ENCODE assay signal across 14 cellular contexts in genomic region chr9:14318934-14319513, GRCh38. TPM values are rescaled to one million over a fixed set of nuclear protein-coding genes. Genes with fewer than 3 reads are reported as not detected.
DNase-seq lines count a peak whose midpoint lies in the region; ATAC-seq and TF ChIP-seq lines count a peak whose summit lies in the region.
"Had no signal": no experiment of that assay in that cellular context is flagged by ENCODE, and none has a peak within 500 bp of the region (broad histone marks: within the 10 kb centered on the region; RNA-seq: fewer than 3 reads in every experiment).

No MANE protein-coding gene starts in this region.

- 81% methylated on average over 4 of the region's 4 CpGs for WGBS in smooth muscle cell (ENCODE audit: low lambda C conversion rate)

- H3K36me3 Mint-ChIP-seq in Calu3 (ENCODE audit: insufficient read depth, unreplicated experiment): peaks cover 73% of the 10 kb centered on the region
- H3K36me3 Mint-ChIP-seq in activated CD4-positive, alpha-beta memory T cell treated with anti-CD3 and anti-CD28 coated beads, Interleukin-2, amount 10 ng/mL, durations not matched to agents 7 days and 5 days (ENCODE audit: low read depth): peaks cover 2% of the 10 kb centered on the region
- H3K36me3 Mint-ChIP-seq in activated T-cell treated with anti-CD3 and anti-CD28 coated beads, Interleukin-2, amount 50 U/mL, for 72 hours (ENCODE audit: insufficient read depth in 2 of 2): peaks cover 6 to 7% of the 10 kb centered on the region in 2 donors

- no peaks in the 10 kb centered on the region for H4K20me1 ChIP-seq in PC-9 (ENCODE audit: insufficient read depth)
- H4K20me1 ChIP-seq in smooth muscle cell (ENCODE audit: low read depth): no peaks in the 10 kb centered on the region

- no peaks in the 10 kb centered on the region for H3K27me3 Mint-ChIP-seq in Calu3 (ENCODE audit: unreplicated experiment)
- H3K27me3 Mint-ChIP-seq in activated CD4-positive, alpha-beta memory T cell treated with anti-CD3 and anti-CD28 coated beads, Interleukin-2, amount 10 ng/mL, durations not matched to agents 7 days and 5 days: peaks cover 72% of the 10 kb centered on the region
- peaks cover 68% of the 10 kb centered on the region for H3K27me3 Mint-ChIP-seq in activated T-cell treated with anti-CD3 and anti-CD28 coated beads, Interleukin-2, amount 50 U/mL, for 72 hours (ENCODE audit: low read depth)

- H3K4me3 ChIP-seq in PC-9: no peak overlapping the region
- peak overlapping the region; percentile 69 for H3K4me3 ChIP-seq in fibroblast of the aortic adventitia (ENCODE audit: low read depth, low read length)
- peak overlapping the region; percentile 67 for H3K4me3 ChIP-seq in smooth muscle cell
- H3K4me3 ChIP-seq: mucosa of descending colon had no signal

- H3K36me3 ChIP-seq in PC-9 (ENCODE audit: low read depth): no peaks in the 10 kb centered on the region
- H3K36me3 ChIP-seq in smooth muscle cell (ENCODE audit: low read depth): no peaks in the 10 kb centered on the region

- H3K4me2 ChIP-seq in PC-9: peak overlapping the region; percentile 94
- H3K4me2 ChIP-seq in smooth muscle cell: no peak overlapping the region

- intact Hi-C loops in Calu3 (cut with micrococcal nuclease; ENCODE audit: unreplicated experiment): no loop called here
- intact Hi-C loops in PC-9 (cut with micrococcal nuclease; ENCODE audit: unreplicated experiment): no loop called here

- H3K27me3 ChIP-seq in PC-9 (ENCODE audit: insufficient read depth, low read depth) (no peaks in the 10 kb centered on the region), smooth muscle cell (ENCODE audit: low read depth) (peaks cover 12% of the 10 kb centered on the region)

- peaks cover 31% of the 10 kb centered on the region for H3K4me1 Mint-ChIP-seq in Calu3 (ENCODE audit: low read depth, unreplicated experiment)
- peaks cover 39% of the 10 kb centered on the region for H3K4me1 Mint-ChIP-seq in activated CD4-positive, alpha-beta memory T cell treated with anti-CD3 and anti-CD28 coated beads, Interleukin-2, amount 10 ng/mL, durations not matched to agents 7 days and 5 days
- peaks cover 41% of the 10 kb centered on the region for H3K4me1 Mint-ChIP-seq in activated T-cell treated with anti-CD3 and anti-CD28 coated beads, Interleukin-2, amount 50 U/mL, for 72 hours (ENCODE audit: low read depth)

- H2AFZ ChIP-seq in PC-9 (no peak overlapping the region), smooth muscle cell (ENCODE audit: low read depth) (no peak overlapping the region)

- DNase-seq in Calu3: no peak
- no peak for DNase-seq in PC-9
- DNase-seq in fibroblast of the aortic adventitia (ENCODE audit: low read depth): peak; percentile 57
- no peak for DNase-seq in smooth muscle cell (lab: John Stamatoyannopoulos, UW; ENCODE audit: unreplicated experiment)
- DNase-seq in activated CD4-positive, alpha-beta memory T cell treated with anti-CD3 and anti-CD28 coated beads, Interleukin-2, amount 10 ng/mL, durations not matched to agents 7 days and 5 days: no peak
- DNase-seq in activated T-cell treated with anti-CD3 and anti-CD28 coated beads, Interleukin-2, amount 50 U/mL, for 72 hours: no peak
- DNase-seq in NCI-H2029 (lab: John Stamatoyannopoulos, UW): no peak
- DNase-seq in NCI-H187 treated with DMSO at 0.1 percent for 48 hours (lab: John Stamatoyannopoulos, UW): no peak
- DNase-seq: activated CD4-positive, CD25-positive, alpha-beta regulatory T cell; cerebellar nuclear complex; mucosa of descending colon; NCI-H2081; stimulated activated CD4-positive, alpha-beta T cell treated with anti-CD3 and anti-CD28 coated beads, Interleukin-12 subunit alpha, Interleukin-12 subunit beta, amount 100 ng/mL, for 4 hours had no signal

- H3K4me1 ChIP-seq in PC-9 (replicated peaks; ENCODE audit: insufficient read depth) (peaks cover 47% of the 10 kb centered on the region), smooth muscle cell (ENCODE audit: low read depth) (no peaks in the 10 kb centered on the region)

- no peak overlapping the region for H3K27ac Mint-ChIP-seq in Calu3 (ENCODE audit: unreplicated experiment)
- no peak overlapping the region for H3K27ac Mint-ChIP-seq in activated CD4-positive, alpha-beta memory T cell treated with anti-CD3 and anti-CD28 coated beads, Interleukin-2, amount 10 ng/mL, durations not matched to agents 7 days and 5 days
- no peak overlapping the region for H3K27ac Mint-ChIP-seq in activated T-cell treated with anti-CD3 and anti-CD28 coated beads, Interleukin-2, amount 50 U/mL, for 72 hours
- H3K27ac Mint-ChIP-seq: activated T-helper 1 cell treated with anti-CD3 and anti-CD28 coated beads, Interleukin-12 subunit alpha, Interleukin-12 subunit beta, Interleukin-2, Interleukin-4 antibody, amounts not matched to agents 30 ng/mL and 10 ng/mL and 1 ng/mL, durations not matched to agents 14 hours and 24 hours and 36 hours had no signal

- no peak overlapping the region for H3K9ac ChIP-seq in smooth muscle cell (ENCODE audit: low read depth)

- no TSS peak for BruUV-seq in Calu3 (replicated peaks; lab: Mats Ljungman, UMichigan)
- BruUV-seq in PC-9 (replicated peaks; lab: Mats Ljungman, UMichigan): no TSS peak

- CTCF ChIA-PET in Calu3 (lab: Charles Lee) (interaction anchor here (0.6 kb wide), 1 partner anchor 54 kb away, joined by 4 read pairs; no protein-coding TSS in a partner anchor), PC-9 (lab: Charles Lee) (no interaction called here)
- CTCF ChIA-PET in activated CD4-positive, alpha-beta memory T cell treated with anti-CD3 and anti-CD28 coated beads, Interleukin-2, amount 10 ng/mL, durations not matched to agents 7 days and 5 days (lab: Charles Lee): interaction anchor here (1.3 kb wide), 1 partner anchor 34 kb away, joined by 4 read pairs; no protein-coding TSS in a partner anchor

- H3F3A ChIP-seq in PC-9 (ENCODE audit: insufficient read depth, low read depth) (peaks cover 15% of the 10 kb centered on the region; the same call in 1 of the 2 replicates), smooth muscle cell (ENCODE audit: low read depth) (no peaks in the 10 kb centered on the region)

- no peak for ATAC-seq in activated T-cell treated with anti-CD3 and anti-CD28 coated beads, Interleukin-2, amount 50 U/mL, for 72 hours (replicated peaks in 1 of 2)
- ATAC-seq: mucosa of descending colon had no signal

- H3K27ac ChIP-seq in PC-9: peak overlapping the region; percentile 91; the same call in 1 of the 2 replicates
- no peak overlapping the region for H3K27ac ChIP-seq in smooth muscle cell (ENCODE audit: low read depth)

- no peak for TF ChIP-seq CTCF in Calu3 (IDR thresholded peaks at IDR 0.05; ENCODE audit: unreplicated experiment)
- TF ChIP-seq CTCF in PC-9 (conservative IDR thresholded peaks at IDR 0.05): no peak
- TF ChIP-seq CTCF in fibroblast of the aortic adventitia (IDR thresholded peaks at IDR 0.05; ENCODE audit: insufficient read depth, low read length): no peak
- no peak for TF ChIP-seq CTCF in smooth muscle cell (IDR thresholded peaks at IDR 0.05; ENCODE audit: borderline replicate concordance, insufficient read depth, poor library complexity, severe bottlenecking)

- no peaks in the 10 kb centered on the region for H3K9me2 ChIP-seq in PC-9 (ENCODE audit: insufficient read depth)

- H3K9me3 ChIP-seq in PC-9 (ENCODE audit: insufficient read depth, low read depth): no peaks in the 10 kb centered on the region
- no peaks in the 10 kb centered on the region for H3K9me3 ChIP-seq in smooth muscle cell (replicated peaks; ENCODE audit: low read depth)
- H3K9me3 ChIP-seq: mucosa of descending colon had no signal

- peak overlapping the region; percentile 84 for H3K4me3 Mint-ChIP-seq in Calu3 (ENCODE audit: low read depth, unreplicated experiment)
- H3K4me3 Mint-ChIP-seq in activated CD4-positive, alpha-beta memory T cell treated with anti-CD3 and anti-CD28 coated beads, Interleukin-2, amount 10 ng/mL, durations not matched to agents 7 days and 5 days: no peak overlapping the region
- no peak overlapping the region for H3K4me3 Mint-ChIP-seq in activated T-cell treated with anti-CD3 and anti-CD28 coated beads, Interleukin-2, amount 50 U/mL, for 72 hours
- H3K4me3 Mint-ChIP-seq: activated T-helper 1 cell treated with anti-CD3 and anti-CD28 coated beads, Interleukin-12 subunit alpha, Interleukin-12 subunit beta, Interleukin-2, Interleukin-4 antibody, amounts not matched to agents 30 ng/mL and 10 ng/mL and 1 ng/mL, durations not matched to agents 14 hours and 24 hours and 36 hours had no signal

- H3K79me2 ChIP-seq in PC-9 (ENCODE audit: low read depth) (peaks cover 8% of the 10 kb centered on the region; the same call in 1 of the 2 replicates), smooth muscle cell (ENCODE audit: low read depth) (no peaks in the 10 kb centered on the region)

- H3K9me3 Mint-ChIP-seq in Calu3 (ENCODE audit: low read depth, unreplicated experiment): no peaks in the 10 kb centered on the region
- no peaks in the 10 kb centered on the region for H3K9me3 Mint-ChIP-seq in activated CD4-positive, alpha-beta memory T cell treated with anti-CD3 and anti-CD28 coated beads, Interleukin-2, amount 10 ng/mL, durations not matched to agents 7 days and 5 days
- H3K9me3 Mint-ChIP-seq in activated T-cell treated with anti-CD3 and anti-CD28 coated beads, Interleukin-2, amount 50 U/mL, for 72 hours: no peaks in the 10 kb centered on the region
- H3K9me3 Mint-ChIP-seq: activated T-helper 1 cell treated with anti-CD3 and anti-CD28 coated beads, Interleukin-12 subunit alpha, Interleukin-12 subunit beta, Interleukin-2, Interleukin-4 antibody, amounts not matched to agents 30 ng/mL and 10 ng/mL and 1 ng/mL, durations not matched to agents 14 hours and 24 hours and 36 hours had no signal

- POLR2A ChIA-PET in PC-9 (lab: Charles Lee; ENCODE audit: unreplicated experiment): no interaction called here
- POLR2A ChIA-PET in activated CD4-positive, alpha-beta memory T cell treated with anti-CD3 and anti-CD28 coated beads, Interleukin-2, amount 10 ng/mL, durations not matched to agents 7 days and 5 days (lab: Charles Lee): no interaction called here

RNA-seq across cellular contexts. Expression of gene NFIB, which starts 5.1 kb away (rescaled TPM):
- total RNA-seq in Calu3 (2022): 75.8 and 76.2 TPM in 2 replicates
- total RNA-seq in PC-9 (2021): 29.0 and 35.1 TPM in 2 replicates
- 107 and 111 TPM in 2 replicates for total RNA-seq in fibroblast of the aortic adventitia (ENCODE audit: low replicate concordance)
- total RNA-seq in smooth muscle cell: 1.7 and 2.3 TPM in 2 replicates
- polyA plus RNA-seq in smooth muscle cell: 0.58 and 0.93 TPM in 2 replicates
- not detected for total RNA-seq in activated CD4-positive, alpha-beta memory T cell treated with anti-CD3 and anti-CD28 coated beads, Interleukin-2, amount 10 ng/mL, durations not matched to agents 7 days and 5 days
- not detected for total RNA-seq in activated T-cell treated with anti-CD3 and anti-CD28 coated beads, Interleukin-2, amount 50 U/mL, for 72 hours
- total RNA-seq: activated T-helper 1 cell treated with anti-CD3 and anti-CD28 coated beads, Interleukin-12 subunit alpha, Interleukin-12 subunit beta, Interleukin-2, Interleukin-4 antibody, amounts not matched to agents 30 ng/mL and 10 ng/mL and 1 ng/mL, durations not matched to agents 14 hours and 24 hours and 36 hours had no signal
